ENCODE assay signal across 1 cellular context in genomic region chr6:43468748-43469681, GRCh38.
TF ChIP-seq lines count a peak whose summit lies in the region.

No MANE protein-coding gene starts in this region.

TF ChIP-seq in GM23338, 12 proteins besides CTCF, POLR2A, EP300 and RAD21 (continued from another document):
- no peak for TF ChIP-seq REST (IDR thresholded peaks at IDR 0.05; ENCODE audit: unreplicated experiment)
- TF ChIP-seq STAT1 (IDR thresholded peaks at IDR 0.05; ENCODE audit: unreplicated experiment): no peak
- TF ChIP-seq NANOG (IDR thresholded peaks at IDR 0.05; ENCODE audit: borderline replicate concordance): no peak
- TF ChIP-seq ZNF462 (CRISPR knock-in tag; IDR thresholded peaks at IDR 0.05): no peak
- no peak for TF ChIP-seq ZNF331 (CRISPR knock-in tag; IDR thresholded peaks at IDR 0.05; ENCODE audit: low read depth)
